1 cellular context compared by ENCODE assay signal in the genomic region with DNA sequence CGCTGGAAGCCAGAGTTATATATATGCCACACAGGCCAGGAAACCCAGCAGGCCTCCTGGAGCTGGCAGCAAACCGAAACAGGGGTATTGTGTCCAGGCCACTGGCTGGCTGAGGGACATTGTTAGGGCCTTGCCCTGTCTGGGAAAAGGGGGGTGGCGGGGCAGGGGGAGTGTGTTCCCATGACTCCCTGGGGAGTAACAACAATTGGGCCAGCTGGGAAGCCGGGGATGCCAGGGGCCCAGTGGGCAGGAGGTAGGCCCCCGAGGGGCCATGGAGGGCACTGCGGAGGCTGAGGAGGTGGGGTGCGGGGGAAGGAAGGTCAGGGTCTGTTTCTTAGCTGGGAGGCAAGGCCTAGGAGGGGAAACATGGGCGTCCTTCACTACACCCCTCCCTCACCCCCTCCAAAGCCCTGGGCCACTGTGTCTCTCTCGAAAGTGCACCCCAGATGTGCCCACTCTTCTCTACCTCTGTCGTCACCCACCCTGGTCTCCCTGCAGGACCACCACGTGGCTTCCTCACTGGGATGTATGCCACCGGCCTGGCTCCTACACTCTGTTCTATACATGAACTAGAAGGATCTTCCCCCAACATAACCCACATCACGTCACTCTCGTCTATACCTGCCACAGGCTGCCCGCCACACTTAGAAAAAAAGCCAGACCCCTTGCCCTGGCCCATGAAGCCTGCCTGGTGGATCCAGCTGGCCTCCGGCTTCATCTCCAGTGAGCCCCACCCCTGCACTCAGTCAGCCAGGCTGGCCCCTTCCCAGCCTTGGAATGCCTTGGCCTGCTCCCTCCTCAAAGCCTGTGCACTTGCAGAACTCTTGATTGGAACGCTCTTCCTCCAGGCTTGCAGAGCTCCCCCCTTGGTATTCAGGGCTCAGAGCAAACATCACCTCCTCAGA.
TF ChIP-seq lines count a peak whose summit lies in the region.

No MANE protein-coding gene starts in this region.

TF ChIP-seq in GM23338, 12 proteins besides CTCF, POLR2A, EP300 and RAD21 (continued from another document):
- TF ChIP-seq, protein P1, sequence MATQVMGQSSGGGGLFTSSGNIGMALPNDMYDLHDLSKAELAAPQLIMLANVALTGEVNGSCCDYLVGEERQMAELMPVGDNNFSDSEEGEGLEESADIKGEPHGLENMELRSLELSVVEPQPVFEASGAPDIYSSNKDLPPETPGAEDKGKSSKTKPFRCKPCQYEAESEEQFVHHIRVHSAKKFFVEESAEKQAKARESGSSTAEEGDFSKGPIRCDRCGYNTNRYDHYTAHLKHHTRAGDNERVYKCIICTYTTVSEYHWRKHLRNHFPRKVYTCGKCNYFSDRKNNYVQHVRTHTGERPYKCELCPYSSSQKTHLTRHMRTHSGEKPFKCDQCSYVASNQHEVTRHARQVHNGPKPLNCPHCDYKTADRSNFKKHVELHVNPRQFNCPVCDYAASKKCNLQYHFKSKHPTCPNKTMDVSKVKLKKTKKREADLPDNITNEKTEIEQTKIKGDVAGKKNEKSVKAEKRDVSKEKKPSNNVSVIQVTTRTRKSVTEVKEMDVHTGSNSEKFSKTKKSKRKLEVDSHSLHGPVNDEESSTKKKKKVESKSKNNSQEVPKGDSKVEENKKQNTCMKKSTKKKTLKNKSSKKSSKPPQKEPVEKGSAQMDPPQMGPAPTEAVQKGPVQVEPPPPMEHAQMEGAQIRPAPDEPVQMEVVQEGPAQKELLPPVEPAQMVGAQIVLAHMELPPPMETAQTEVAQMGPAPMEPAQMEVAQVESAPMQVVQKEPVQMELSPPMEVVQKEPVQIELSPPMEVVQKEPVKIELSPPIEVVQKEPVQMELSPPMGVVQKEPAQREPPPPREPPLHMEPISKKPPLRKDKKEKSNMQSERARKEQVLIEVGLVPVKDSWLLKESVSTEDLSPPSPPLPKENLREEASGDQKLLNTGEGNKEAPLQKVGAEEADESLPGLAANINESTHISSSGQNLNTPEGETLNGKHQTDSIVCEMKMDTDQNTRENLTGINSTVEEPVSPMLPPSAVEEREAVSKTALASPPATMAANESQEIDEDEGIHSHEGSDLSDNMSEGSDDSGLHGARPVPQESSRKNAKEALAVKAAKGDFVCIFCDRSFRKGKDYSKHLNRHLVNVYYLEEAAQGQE (IDR thresholded peaks at IDR 0.05; ENCODE audit: unreplicated experiment) = no peak
- no peak for TF ChIP-seq POLR2AphosphoS5 (IDR thresholded peaks at IDR 0.05; ENCODE audit: low read depth)
- TF ChIP-seq CREB1 (CRISPR knock-in tag; IDR thresholded peaks at IDR 0.05; ENCODE audit: low read depth) = no peak
- TF ChIP-seq ZNF331 (CRISPR knock-in tag; IDR thresholded peaks at IDR 0.05; ENCODE audit: low read depth) = no peak
- TF ChIP-seq, protein P2, sequence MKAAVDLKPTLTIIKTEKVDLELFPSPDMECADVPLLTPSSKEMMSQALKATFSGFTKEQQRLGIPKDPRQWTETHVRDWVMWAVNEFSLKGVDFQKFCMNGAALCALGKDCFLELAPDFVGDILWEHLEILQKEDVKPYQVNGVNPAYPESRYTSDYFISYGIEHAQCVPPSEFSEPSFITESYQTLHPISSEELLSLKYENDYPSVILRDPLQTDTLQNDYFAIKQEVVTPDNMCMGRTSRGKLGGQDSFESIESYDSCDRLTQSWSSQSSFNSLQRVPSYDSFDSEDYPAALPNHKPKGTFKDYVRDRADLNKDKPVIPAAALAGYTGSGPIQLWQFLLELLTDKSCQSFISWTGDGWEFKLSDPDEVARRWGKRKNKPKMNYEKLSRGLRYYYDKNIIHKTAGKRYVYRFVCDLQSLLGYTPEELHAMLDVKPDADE (IDR thresholded peaks at IDR 0.05) = no peak
- no peak for TF ChIP-seq ZNF114 (CRISPR knock-in tag; IDR thresholded peaks at IDR 0.05)
TF ChIP-seq in GM23338: peak in this region for 0.
